1 cellular context compared by ENCODE assay signal in genomic region chr20:48861444-48861843, GRCh38.
TF ChIP-seq lines count a peak whose summit lies in the region.

No MANE protein-coding gene starts in this region.

TF ChIP-seq in GM12878, 131 proteins besides CTCF, POLR2A, EP300 and RAD21 (continued from another document):
- TF ChIP-seq IRF3 (IDR thresholded peaks at IDR 0.05) (no peak), KAT2A (conservative IDR thresholded peaks at IDR 0.05; ENCODE audit: control insufficient read depth, low read depth, low read length) (no peak), ZNF622 (IDR thresholded peaks at IDR 0.05) (no peak), FOXM1 (IDR thresholded peaks at IDR 0.05; ENCODE audit: low read depth, low read length) (no peak), NKRF (conservative IDR thresholded peaks at IDR 0.05) (no peak), SREBF1 (IDR thresholded peaks at IDR 0.05; ENCODE audit: low read length) (no peak), MTA3 (IDR thresholded peaks at IDR 0.05; ENCODE audit: borderline replicate concordance, low read length) (no peak), ZSCAN29 (IDR thresholded peaks at IDR 0.05) (no peak), RCOR1 (conservative IDR thresholded peaks at IDR 0.05; ENCODE audit: low read depth, low read length) (no peak), ATF7 (IDR thresholded peaks at IDR 0.05; ENCODE audit: low read depth) (no peak), DPF2 (IDR thresholded peaks at IDR 0.05) (0 out of 2 replicates have a peak, but pooled peaks have one; percentile 29)
